In genomic region chr1:148953730-148954129, GRCh38 we compare ENCODE assay signal across 8 cellular contexts.
DNase-seq lines count a peak whose midpoint lies in the region; ATAC-seq and TF ChIP-seq lines count a peak whose summit lies in the region.
"Not testable (repeated sequence)": the region's sequence is repeated elsewhere in the genome, so short reads cannot be mapped to it uniquely, and the experiment has no call there.

No MANE protein-coding gene starts in this region.

- H3K9me2 ChIP-seq in PC-9 (ENCODE audit: insufficient read depth): not testable (repeated sequence)

- not testable (repeated sequence) for DNase-seq in AG10803 (ENCODE audit: low read depth); HFFc6; PC-9; activated T-helper 1 cell treated with anti-CD3 and anti-CD28 coated beads, Interleukin-12 subunit alpha, Interleukin-12 subunit beta, Interleukin-2, Interleukin-4 antibody, amounts not matched to agents 30 ng/mL and 10 ng/mL and 1 ng/mL, durations not matched to agents 14 hours and 24 hours and 36 hours (ENCODE audit: low spot score); chondrocyte (ENCODE audit: low spot score); naive thymus-derived CD8-positive, alpha-beta T cell; stimulated activated naive B cell treated with anti-CD40 and anti-IgM and Interleukin-4, amounts not matched to agents 10 μg/mL and 1 μg/mL and 100 μg/mL, for 72 hours

- H3K4me1 ChIP-seq in PC-9 (replicated peaks; ENCODE audit: insufficient read depth); gastroesophageal sphincter: not testable (repeated sequence)

- H3K9me3 Mint-ChIP-seq in HFFc6; activated T-helper 1 cell treated with anti-CD3 and anti-CD28 coated beads, Interleukin-12 subunit alpha, Interleukin-12 subunit beta, Interleukin-2, Interleukin-4 antibody, amounts not matched to agents 30 ng/mL and 10 ng/mL and 1 ng/mL, durations not matched to agents 14 hours and 24 hours and 36 hours; chondrocyte (ENCODE audit: low read depth); naive thymus-derived CD8-positive, alpha-beta T cell; stimulated activated naive B cell treated with anti-CD40 and anti-IgM and Interleukin-4, amounts not matched to agents 10 μg/mL and 1 μg/mL and 100 μg/mL, for 72 hours: not testable (repeated sequence)

- H3K4me3 ChIP-seq in AG10803 (ENCODE audit: low read length) (peak overlapping the region; percentile 55), PC-9 (peak overlapping the region; percentile 39; the same call in 1 of the 2 replicates), gastroesophageal sphincter (peak overlapping the region; percentile 40 to 57)

- not testable (repeated sequence) for H3F3A ChIP-seq in PC-9 (ENCODE audit: insufficient read depth, low read depth)

- H3K79me2 ChIP-seq in PC-9 (ENCODE audit: low read depth): not testable (repeated sequence)

- BruUV-seq in PC-9 (replicated peaks; lab: Mats Ljungman, UMichigan): not testable (repeated sequence)

- not testable (repeated sequence) for H3K27ac ChIP-seq in PC-9
- peak overlapping the region in 2 of 4 donors; percentile 22 to 80 for H3K27ac ChIP-seq in gastroesophageal sphincter

- TF ChIP-seq POLR2A in gastroesophageal sphincter (IDR thresholded peaks at IDR 0.05): not testable (repeated sequence)

- ATAC-seq in gastroesophageal sphincter; naive thymus-derived CD8-positive, alpha-beta T cell; stimulated activated naive B cell treated with anti-CD40 and anti-IgM and Interleukin-4, amounts not matched to agents 10 μg/mL and 1 μg/mL and 100 μg/mL, for 72 hours (replicated peaks): not testable (repeated sequence)

- H3K4me3 Mint-ChIP-seq in HFFc6: peak overlapping the region; percentile 87
- H3K4me3 Mint-ChIP-seq in activated T-helper 1 cell treated with anti-CD3 and anti-CD28 coated beads, Interleukin-12 subunit alpha, Interleukin-12 subunit beta, Interleukin-2, Interleukin-4 antibody, amounts not matched to agents 30 ng/mL and 10 ng/mL and 1 ng/mL, durations not matched to agents 14 hours and 24 hours and 36 hours: peak overlapping the region; percentile 74
- peak overlapping the region; percentile 64 for H3K4me3 Mint-ChIP-seq in chondrocyte (ENCODE audit: unreplicated experiment)
- H3K4me3 Mint-ChIP-seq in naive thymus-derived CD8-positive, alpha-beta T cell: peak overlapping the region; percentile 2 to 83 (median 72)
- peak overlapping the region; percentile 15 to 66 for H3K4me3 Mint-ChIP-seq in stimulated activated naive B cell treated with anti-CD40 and anti-IgM and Interleukin-4, amounts not matched to agents 10 μg/mL and 1 μg/mL and 100 μg/mL, for 72 hours

- not testable (repeated sequence) for H3K27ac Mint-ChIP-seq in HFFc6; activated T-helper 1 cell treated with anti-CD3 and anti-CD28 coated beads, Interleukin-12 subunit alpha, Interleukin-12 subunit beta, Interleukin-2, Interleukin-4 antibody, amounts not matched to agents 30 ng/mL and 10 ng/mL and 1 ng/mL, durations not matched to agents 14 hours and 24 hours and 36 hours; chondrocyte (ENCODE audit: unreplicated experiment); stimulated activated naive B cell treated with anti-CD40 and anti-IgM and Interleukin-4, amounts not matched to agents 10 μg/mL and 1 μg/mL and 100 μg/mL, for 72 hours
- peak overlapping the region in 3 of 10 donors; percentile 1 to 42 (median 13) for H3K27ac Mint-ChIP-seq in naive thymus-derived CD8-positive, alpha-beta T cell

- H3K9me3 ChIP-seq in PC-9 (ENCODE audit: insufficient read depth, low read depth); gastroesophageal sphincter: not testable (repeated sequence)

- not testable (repeated sequence) for TF ChIP-seq CTCF in AG10803 (conservative IDR thresholded peaks at IDR 0.05; ENCODE audit: low read length); HFFc6 (IDR thresholded peaks at IDR 0.05); PC-9 (conservative IDR thresholded peaks at IDR 0.05); chondrocyte (IDR thresholded peaks at IDR 0.05); gastroesophageal sphincter (IDR thresholded peaks at IDR 0.05)

- WGBS in gastroesophageal sphincter (ENCODE audit: low coverage in 1 of 2), 2 donors: 6 to 29% methylated on average over 1 to 6 of the region's 7 CpGs

- not testable (repeated sequence) for H4K20me1 ChIP-seq in PC-9 (ENCODE audit: insufficient read depth)

- TF ChIP-seq EP300 in gastroesophageal sphincter (IDR thresholded peaks at IDR 0.05): not testable (repeated sequence)

- CTCF ChIA-PET in PC-9 (lab: Charles Lee): not testable (repeated sequence)

- intact Hi-C loops in PC-9 (cut with micrococcal nuclease; ENCODE audit: unreplicated experiment); activated T-helper 1 cell treated with anti-CD3 and anti-CD28 coated beads, Interleukin-12 subunit alpha, Interleukin-12 subunit beta, Interleukin-2, Interleukin-4 antibody, amounts not matched to agents 30 ng/mL and 10 ng/mL and 1 ng/mL, durations not matched to agents 14 hours and 24 hours and 36 hours (cut with micrococcal nuclease): not testable (repeated sequence)

- H2AFZ ChIP-seq in PC-9: not testable (repeated sequence)

- not testable (repeated sequence) for H3K27me3 ChIP-seq in PC-9 (ENCODE audit: insufficient read depth, low read depth); gastroesophageal sphincter

- not testable (repeated sequence) for H3K27me3 Mint-ChIP-seq in HFFc6 (ENCODE audit: insufficient read depth); activated T-helper 1 cell treated with anti-CD3 and anti-CD28 coated beads, Interleukin-12 subunit alpha, Interleukin-12 subunit beta, Interleukin-2, Interleukin-4 antibody, amounts not matched to agents 30 ng/mL and 10 ng/mL and 1 ng/mL, durations not matched to agents 14 hours and 24 hours and 36 hours (ENCODE audit: insufficient read depth); chondrocyte (ENCODE audit: low read depth); naive thymus-derived CD8-positive, alpha-beta T cell; stimulated activated naive B cell treated with anti-CD40 and anti-IgM and Interleukin-4, amounts not matched to agents 10 μg/mL and 1 μg/mL and 100 μg/mL, for 72 hours

- peaks cover 20% of the 10 kb centered on the region for H3K4me1 Mint-ChIP-seq in HFFc6 (ENCODE audit: low read depth)
- H3K4me1 Mint-ChIP-seq in activated T-helper 1 cell treated with anti-CD3 and anti-CD28 coated beads, Interleukin-12 subunit alpha, Interleukin-12 subunit beta, Interleukin-2, Interleukin-4 antibody, amounts not matched to agents 30 ng/mL and 10 ng/mL and 1 ng/mL, durations not matched to agents 14 hours and 24 hours and 36 hours (ENCODE audit: low read depth): peaks cover 12% of the 10 kb centered on the region
- H3K4me1 Mint-ChIP-seq in chondrocyte (ENCODE audit: low read depth): peaks cover 15% of the 10 kb centered on the region
- peaks cover 4 to 21% (median 13%) of the 10 kb centered on the region in 4 donors for H3K4me1 Mint-ChIP-seq in naive thymus-derived CD8-positive, alpha-beta T cell
- H3K4me1 Mint-ChIP-seq in stimulated activated naive B cell treated with anti-CD40 and anti-IgM and Interleukin-4, amounts not matched to agents 10 μg/mL and 1 μg/mL and 100 μg/mL, for 72 hours: peaks cover 6 to 11% of the 10 kb centered on the region in 2 donors

- H3K36me3 Mint-ChIP-seq in HFFc6 (ENCODE audit: low read depth); activated T-helper 1 cell treated with anti-CD3 and anti-CD28 coated beads, Interleukin-12 subunit alpha, Interleukin-12 subunit beta, Interleukin-2, Interleukin-4 antibody, amounts not matched to agents 30 ng/mL and 10 ng/mL and 1 ng/mL, durations not matched to agents 14 hours and 24 hours and 36 hours (ENCODE audit: low read depth); chondrocyte (ENCODE audit: low read depth); naive thymus-derived CD8-positive, alpha-beta T cell; stimulated activated naive B cell treated with anti-CD40 and anti-IgM and Interleukin-4, amounts not matched to agents 10 μg/mL and 1 μg/mL and 100 μg/mL, for 72 hours: not testable (repeated sequence)

- POLR2A ChIA-PET in PC-9 (lab: Charles Lee; ENCODE audit: unreplicated experiment); naive thymus-derived CD8-positive, alpha-beta T cell (lab: Charles Lee): not testable (repeated sequence)

- H3K36me3 ChIP-seq in PC-9 (ENCODE audit: low read depth); gastroesophageal sphincter: not testable (repeated sequence)

- peak overlapping the region; percentile 97 for H3K4me2 ChIP-seq in PC-9
